26 cellular contexts compared by ENCODE assay signal in genomic region chr10:91957091-91957490, GRCh38. TPM values are rescaled to one million over a fixed set of nuclear protein-coding genes. Genes with fewer than 3 reads are reported as not detected.
DNase-seq lines count a peak whose midpoint lies in the region; ATAC-seq, FAIRE-seq and TF ChIP-seq lines count a peak whose summit lies in the region.
"Had no signal": no experiment of that assay in that cellular context is flagged by ENCODE, and none has a peak within 500 bp of the region (broad histone marks: within the 10 kb centered on the region; RNA-seq: fewer than 3 reads in every experiment).

No MANE protein-coding gene starts in this region.

- no peak overlapping the region for H3K9ac ChIP-seq in astrocyte (ENCODE audit: low read length)
- H3K9ac ChIP-seq: BLaER1 treated with 17β-estradiol and CSF1 and Interleukin-3, amounts not matched to agents 10 nM and 100 nM had no signal

- WGBS in pancreas, 2 donors: 91 to 100% methylated on average over 1 of the region's 1 CpG

- no peak overlapping the region for H3K4me3 Mint-ChIP-seq in activated CD8-positive, alpha-beta T cell treated with anti-CD3 and anti-CD28 coated beads for 36 hours
- H3K4me3 Mint-ChIP-seq in activated CD8-positive, alpha-beta T cell treated with anti-CD3 and anti-CD28 coated beads, Interleukin-2, amount 10 ng/mL, durations not matched to agents 7 days and 5 days: no peak overlapping the region
- no peak overlapping the region for H3K4me3 Mint-ChIP-seq in astrocyte (ENCODE audit: unreplicated experiment)
- H3K4me3 Mint-ChIP-seq: CD14-positive monocyte; CD4-positive, alpha-beta T cell; CD8-positive, alpha-beta memory T cell; HFFc6 had no signal

- no peaks in the 10 kb centered on the region for H3K79me2 ChIP-seq in astrocyte (ENCODE audit: insufficient read depth, low read length)

- peaks cover 46% of the 10 kb centered on the region for H3K36me3 ChIP-seq in astrocyte (ENCODE audit: insufficient read depth, low read length)
- peaks cover 0 to 47% (median 13%) of the 10 kb centered on the region in 3 donors for H3K36me3 ChIP-seq in pancreas

- no peak overlapping the region for H3K4me2 ChIP-seq in astrocyte (ENCODE audit: low read length)
- H3K4me2 ChIP-seq: A549; BLaER1 treated with 17β-estradiol and CSF1 and Interleukin-3, amounts not matched to agents 10 nM and 100 nM had no signal

- H4K20me1 ChIP-seq in astrocyte (ENCODE audit: insufficient read depth, low read length): peaks cover 14% of the 10 kb centered on the region

- FAIRE-seq in A204.1 (lab: Jason Lieb, UNC) (peak; percentile 91), astrocyte (lab: Jason Lieb, UNC) (peak; percentile 17), pancreas (lab: Jason Lieb, UNC) (peak; percentile 17)
- FAIRE-seq: A549, D721Med, GM12878 had no signal

- H3K36me3 Mint-ChIP-seq in activated CD8-positive, alpha-beta T cell treated with anti-CD3 and anti-CD28 coated beads for 36 hours (ENCODE audit: low read depth): peaks cover 47% of the 10 kb centered on the region
- H3K36me3 Mint-ChIP-seq in activated CD8-positive, alpha-beta T cell treated with anti-CD3 and anti-CD28 coated beads, Interleukin-2, amount 10 ng/mL, durations not matched to agents 7 days and 5 days (ENCODE audit: low read depth): peaks cover 58% of the 10 kb centered on the region
- peaks cover 17% of the 10 kb centered on the region for H3K36me3 Mint-ChIP-seq in astrocyte (ENCODE audit: low read depth, unreplicated experiment)

- H3K27ac Mint-ChIP-seq in activated CD8-positive, alpha-beta T cell treated with anti-CD3 and anti-CD28 coated beads for 36 hours: peak overlapping the region; percentile 4
- H3K27ac Mint-ChIP-seq in activated CD8-positive, alpha-beta T cell treated with anti-CD3 and anti-CD28 coated beads, Interleukin-2, amount 10 ng/mL, durations not matched to agents 7 days and 5 days: no peak overlapping the region
- no peak overlapping the region for H3K27ac Mint-ChIP-seq in astrocyte (ENCODE audit: unreplicated experiment)
- H3K27ac Mint-ChIP-seq: CD4-positive, alpha-beta T cell; CD8-positive, alpha-beta memory T cell; HFFc6 had no signal

- H2AFZ ChIP-seq in astrocyte (ENCODE audit: low read depth, low read length): no peak overlapping the region

- no peaks in the 10 kb centered on the region for H3K27me3 Mint-ChIP-seq in activated CD8-positive, alpha-beta T cell treated with anti-CD3 and anti-CD28 coated beads for 36 hours
- no peaks in the 10 kb centered on the region for H3K27me3 Mint-ChIP-seq in activated CD8-positive, alpha-beta T cell treated with anti-CD3 and anti-CD28 coated beads, Interleukin-2, amount 10 ng/mL, durations not matched to agents 7 days and 5 days (ENCODE audit: low read depth)
- H3K27me3 Mint-ChIP-seq in astrocyte (ENCODE audit: low read depth, unreplicated experiment): no peaks in the 10 kb centered on the region
- H3K27me3 Mint-ChIP-seq: CD4-positive, alpha-beta T cell; CD8-positive, alpha-beta memory T cell had no signal

- no peaks in the 10 kb centered on the region for H3K9me3 Mint-ChIP-seq in activated CD8-positive, alpha-beta T cell treated with anti-CD3 and anti-CD28 coated beads for 36 hours
- no peaks in the 10 kb centered on the region for H3K9me3 Mint-ChIP-seq in activated CD8-positive, alpha-beta T cell treated with anti-CD3 and anti-CD28 coated beads, Interleukin-2, amount 10 ng/mL, durations not matched to agents 7 days and 5 days (ENCODE audit: insufficient read depth)
- H3K9me3 Mint-ChIP-seq in astrocyte (ENCODE audit: unreplicated experiment): no peaks in the 10 kb centered on the region
- H3K9me3 Mint-ChIP-seq: CD14-positive monocyte; CD4-positive, alpha-beta T cell; CD8-positive, alpha-beta memory T cell; HFFc6 had no signal

- POLR2A ChIA-PET in activated CD8-positive, alpha-beta T cell treated with anti-CD3 and anti-CD28 coated beads for 36 hours (lab: Charles Lee): no interaction called here
- POLR2A ChIA-PET in activated CD8-positive, alpha-beta T cell treated with anti-CD3 and anti-CD28 coated beads, Interleukin-2, amount 10 ng/mL, durations not matched to agents 7 days and 5 days (lab: Charles Lee): no interaction called here

- H3K4me1 Mint-ChIP-seq in activated CD8-positive, alpha-beta T cell treated with anti-CD3 and anti-CD28 coated beads for 36 hours (ENCODE audit: low read depth): no peaks in the 10 kb centered on the region
- no peaks in the 10 kb centered on the region for H3K4me1 Mint-ChIP-seq in activated CD8-positive, alpha-beta T cell treated with anti-CD3 and anti-CD28 coated beads, Interleukin-2, amount 10 ng/mL, durations not matched to agents 7 days and 5 days (ENCODE audit: low read depth)
- peaks cover 10% of the 10 kb centered on the region for H3K4me1 Mint-ChIP-seq in astrocyte (ENCODE audit: low read depth, unreplicated experiment)
- H3K4me1 Mint-ChIP-seq: CD14-positive monocyte had no signal

- TF ChIP-seq POLR2A in erythroblast (IDR thresholded peaks at IDR 0.05; ENCODE audit: low read length): no peak

- no peaks in the 10 kb centered on the region for H3K27me3 ChIP-seq in astrocyte (ENCODE audit: insufficient read depth, low read length)
- no peaks in the 10 kb centered on the region for H3K27me3 ChIP-seq in pancreas
- H3K27me3 ChIP-seq: BE2C; BLaER1 treated with 17β-estradiol and CSF1 and Interleukin-3, amounts not matched to agents 10 nM and 100 nM had no signal

- DNase-seq in activated CD8-positive, alpha-beta T cell treated with anti-CD3 and anti-CD28 coated beads for 36 hours: no peak
- DNase-seq in activated CD8-positive, alpha-beta T cell treated with anti-CD3 and anti-CD28 coated beads, Interleukin-2, amount 10 ng/mL, durations not matched to agents 7 days and 5 days: no peak
- DNase-seq in astrocyte (ENCODE audit: low read depth) (no peak), pancreas (no peak), NCI-H2227 (lab: John Stamatoyannopoulos, UW; ENCODE audit: unreplicated experiment) (no peak), erythroblast (lab: John Stamatoyannopoulos, UW) (no peak)
- DNase-seq: ACHN; AML-193; BE2C; CD4-positive, alpha-beta T cell; CD8-positive, alpha-beta memory T cell; DMS 273 treated with DMSO at 0.1 percent for 48 hours; DMS79; EL; GDM1; GOT3; HFFc6 had no signal

- no peak for ATAC-seq in activated CD8-positive, alpha-beta T cell treated with anti-CD3 and anti-CD28 coated beads for 36 hours
- no peak for ATAC-seq in activated CD8-positive, alpha-beta T cell treated with anti-CD3 and anti-CD28 coated beads, Interleukin-2, amount 10 ng/mL, durations not matched to agents 7 days and 5 days
- ATAC-seq in pancreas: no peak
- ATAC-seq in GM18517 (IDR thresholded peaks at IDR 0.05; ENCODE audit: unreplicated experiment): no peak
- ATAC-seq: A549, GM12878 had no signal

- no peak overlapping the region for H3K27ac ChIP-seq in astrocyte (ENCODE audit: low read depth, low read length)
- H3K27ac ChIP-seq in pancreas: no peak overlapping the region
- H3K27ac ChIP-seq: 22Rv1; A549; BLaER1 treated with 17β-estradiol and CSF1 and Interleukin-3, amounts not matched to agents 10 nM and 100 nM had no signal

- no peak for TF ChIP-seq CTCF in activated CD8-positive, alpha-beta T cell treated with anti-CD3 and anti-CD28 coated beads for 36 hours (IDR thresholded peaks at IDR 0.05)
- TF ChIP-seq CTCF in astrocyte (IDR thresholded peaks at IDR 0.05; ENCODE audit: insufficient read depth, low read depth, low read length) (no peak), pancreas (IDR thresholded peaks at IDR 0.05) (no peak)

- CTCF ChIA-PET in activated CD8-positive, alpha-beta T cell treated with anti-CD3 and anti-CD28 coated beads for 36 hours (lab: Charles Lee): no interaction called here
- CTCF ChIA-PET in activated CD8-positive, alpha-beta T cell treated with anti-CD3 and anti-CD28 coated beads, Interleukin-2, amount 10 ng/mL, durations not matched to agents 7 days and 5 days (lab: Charles Lee): no interaction called here

- intact Hi-C loops in activated CD8-positive, alpha-beta T cell treated with anti-CD3 and anti-CD28 coated beads for 36 hours (cut with micrococcal nuclease): no loop called here
- intact Hi-C loops in pancreas (cut with DNase I): no loop called here

- no peaks in the 10 kb centered on the region for H3K9me3 ChIP-seq in astrocyte (ENCODE audit: insufficient read depth, low read depth, low read length)
- H3K9me3 ChIP-seq in pancreas: no peaks in the 10 kb centered on the region
- H3K9me3 ChIP-seq: A549; BE2C; BLaER1 treated with 17β-estradiol and CSF1 and Interleukin-3, amounts not matched to agents 10 nM and 100 nM; HAP-1 had no signal

- H3K4me3 ChIP-seq in astrocyte (ENCODE audit: insufficient read depth, low read depth, low read length) (no peak overlapping the region), pancreas (no peak overlapping the region)
- H3K4me3 ChIP-seq: A549; BLaER1 treated with 17β-estradiol and CSF1 and Interleukin-3, amounts not matched to agents 10 nM and 100 nM; GM12878; HAP-1 had no signal

- H3K4me1 ChIP-seq in astrocyte (ENCODE audit: insufficient read depth, low read length) (no peaks in the 10 kb centered on the region), pancreas (no peaks in the 10 kb centered on the region)
- H3K4me1 ChIP-seq: BE2C had no signal

RNA-seq across cellular contexts. Expression of gene BTAF1, which starts 33.5 kb away (rescaled TPM):
- total RNA-seq in activated CD8-positive, alpha-beta T cell treated with anti-CD3 and anti-CD28 coated beads for 36 hours: 10 to 100 TPM; 73.4 to 75.3 TPM
- total RNA-seq in activated CD8-positive, alpha-beta T cell treated with anti-CD3 and anti-CD28 coated beads, Interleukin-2, amount 10 ng/mL, durations not matched to agents 7 days and 5 days: 10 to 100 TPM; 40.9 to 41.0 TPM
- 29.2 and 30.8 TPM in 2 replicates for total RNA-seq in astrocyte
- total RNA-seq in pancreas: 10 to 100 TPM in 5 of 6 donors, 1 to 10 TPM in 1; 7.2 to 16.4 (median 12.7) TPM
- polyA plus RNA-seq in pancreas: 10 to 100 TPM in 1 of 2 donors, 1 to 10 TPM in 1; 5.5 to 13.5 TPM

RNA-seq across cellular contexts. Expression of gene FGFBP3, which starts 47.8 kb away (rescaled TPM):
- total RNA-seq in activated CD8-positive, alpha-beta T cell treated with anti-CD3 and anti-CD28 coated beads for 36 hours: 1 to 10 TPM; 2.2 to 3.1 TPM
- 1 to 10 TPM; 1.0 to 1.5 TPM for total RNA-seq in activated CD8-positive, alpha-beta T cell treated with anti-CD3 and anti-CD28 coated beads, Interleukin-2, amount 10 ng/mL, durations not matched to agents 7 days and 5 days
- total RNA-seq in astrocyte: 1.9 and 3.3 TPM in 2 replicates
- total RNA-seq in pancreas: 1 to 10 TPM in 3 of 6 donors, under 1 TPM in 3; 0.72 to 1.4 (median 0.96) TPM
- polyA plus RNA-seq in pancreas: 1 to 10 TPM; 1.1 to 1.9 TPM
